Comparison of ENCODE assay signal across 23 cellular contexts in the genomic region with DNA sequence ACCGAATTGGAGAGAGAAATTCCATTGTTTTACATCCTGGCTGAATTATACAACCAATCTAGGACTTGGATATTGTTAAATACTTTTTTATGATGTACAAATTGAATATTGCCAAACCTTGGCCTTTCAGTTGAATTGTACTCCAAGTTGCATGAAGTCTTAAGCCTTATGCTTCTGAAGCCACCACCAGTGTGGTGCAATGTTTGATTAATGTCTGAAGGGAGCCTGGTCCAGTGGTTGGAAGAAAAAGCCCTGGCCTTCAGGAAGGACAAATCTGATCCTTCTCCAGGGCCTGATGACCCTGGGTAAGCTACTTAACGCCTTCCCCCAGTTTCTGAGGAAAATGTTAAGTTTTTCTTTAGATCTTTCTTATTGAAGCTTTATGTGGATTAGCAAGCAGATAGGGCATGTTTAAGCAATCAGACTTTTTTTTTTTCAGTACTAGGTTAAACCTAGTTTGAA.
DNase-seq lines count a peak whose midpoint lies in the region; ATAC-seq and TF ChIP-seq lines count a peak whose summit lies in the region.
"Had no signal": no experiment of that assay in that cellular context is flagged by ENCODE, and none has a peak within 500 bp of the region (broad histone marks: within the 10 kb centered on the region; RNA-seq: fewer than 3 reads in every experiment).

No MANE protein-coding gene starts in this region.

- DNase-seq in CD8-positive, alpha-beta T cell: no peak
- no peak for DNase-seq in Karpas-422
- peak; percentile 33 for DNase-seq in epithelial cell of prostate (ENCODE audit: low read depth, low spot score)
- no peak for DNase-seq in DMS 273 (lab: John Stamatoyannopoulos, UW; ENCODE audit: unreplicated experiment)
- no peak for DNase-seq in endothelial cell (ENCODE audit: low spot score)
- no peak for DNase-seq in NCI-H1048 (lab: John Stamatoyannopoulos, UW)
- DNase-seq: activated CD4-positive, alpha-beta T cell treated with anti-CD3 and anti-CD28 coated beads for 4 hours; activated CD8-positive, alpha-beta memory T cell treated with anti-CD3 and anti-CD28 coated beads, Interleukin-2, amount 10 ng/mL, durations not matched to agents 7 days and 5 days; activated naive CD8-positive, alpha-beta T cell treated with anti-CD3 and anti-CD28 coated beads, Interleukin-2, amount 10 ng/mL, durations not matched to agents 7 days and 5 days; erythroblast; glutamatergic neuron; left ventricle myocardium inferior; mucosa of descending colon; NCI-H1436 treated with DMSO at 0.1 percent for 48 hours; Right ventricle myocardium superior; stimulated activated CD4-positive, alpha-beta T cell treated with anti-CD3 and anti-CD28 coated beads, Interleukin-4, amount 100 ng/mL, for 4 hours had no signal

- no peaks in the 10 kb centered on the region for H3K27me3 Mint-ChIP-seq in CD8-positive, alpha-beta T cell (ENCODE audit: low read depth)
- H3K27me3 Mint-ChIP-seq in endothelial cell (ENCODE audit: unreplicated experiment): peaks cover 4% of the 10 kb centered on the region
- H3K27me3 Mint-ChIP-seq: activated CD8-positive, alpha-beta memory T cell treated with anti-CD3 and anti-CD28 coated beads, Interleukin-2, amount 10 ng/mL, durations not matched to agents 7 days and 5 days; activated naive CD8-positive, alpha-beta T cell treated with anti-CD3 and anti-CD28 coated beads, Interleukin-2, amount 10 ng/mL, durations not matched to agents 7 days and 5 days; activated T-helper 17 cell treated with anti-CD3 and anti-CD28 coated beads, Interleukin-2, amount 50 U/mL, for 72 hours; progenitor cell of endocrine pancreas; type B pancreatic cell had no signal

- no peaks in the 10 kb centered on the region for H3K9me3 Mint-ChIP-seq in CD8-positive, alpha-beta T cell
- H3K9me3 Mint-ChIP-seq in endothelial cell (ENCODE audit: unreplicated experiment): no peaks in the 10 kb centered on the region
- H3K9me3 Mint-ChIP-seq: activated naive CD8-positive, alpha-beta T cell treated with anti-CD3 and anti-CD28 coated beads, Interleukin-2, amount 10 ng/mL, durations not matched to agents 7 days and 5 days; activated T-helper 17 cell treated with anti-CD3 and anti-CD28 coated beads, Interleukin-2, amount 50 U/mL, for 72 hours; neural crest cell; type B pancreatic cell had no signal

- H3K36me3 ChIP-seq in CD8-positive, alpha-beta T cell (ENCODE audit: insufficient read depth, low read length): no peaks in the 10 kb centered on the region
- H3K36me3 ChIP-seq in Karpas-422 (ENCODE audit: insufficient read depth, low read length) (peaks cover 32% of the 10 kb centered on the region), mesodermal cell (ENCODE audit: control insufficient read depth, insufficient read depth, low read length) (peaks cover 22% of the 10 kb centered on the region)
- H3K36me3 ChIP-seq: HAP-1 had no signal

- no peaks in the 10 kb centered on the region for H3K9me2 ChIP-seq in Karpas-422 (replicated peaks; ENCODE audit: insufficient read depth, low read length)

- no peak overlapping the region for H2AFZ ChIP-seq in Karpas-422 (ENCODE audit: low read length)

- peaks cover 7% of the 10 kb centered on the region for H3K4me1 ChIP-seq in CD8-positive, alpha-beta T cell (ENCODE audit: insufficient read depth, low read length)
- peaks cover 71% of the 10 kb centered on the region for H3K4me1 ChIP-seq in Karpas-422 (ENCODE audit: low read length)
- H3K4me1 ChIP-seq in mesodermal cell (ENCODE audit: control insufficient read depth, insufficient read depth, low read length, poor library complexity, severe bottlenecking): no peaks in the 10 kb centered on the region

- H3K4me3 Mint-ChIP-seq in CD8-positive, alpha-beta T cell: no peak overlapping the region
- no peak overlapping the region for H3K4me3 Mint-ChIP-seq in endothelial cell (ENCODE audit: unreplicated experiment)
- H3K4me3 Mint-ChIP-seq: activated CD8-positive, alpha-beta memory T cell treated with anti-CD3 and anti-CD28 coated beads, Interleukin-2, amount 10 ng/mL, durations not matched to agents 7 days and 5 days; activated naive CD8-positive, alpha-beta T cell treated with anti-CD3 and anti-CD28 coated beads, Interleukin-2, amount 10 ng/mL, durations not matched to agents 7 days and 5 days; activated T-helper 17 cell treated with anti-CD3 and anti-CD28 coated beads, Interleukin-2, amount 50 U/mL, for 72 hours; neural crest cell; type B pancreatic cell had no signal

- WGBS in mesodermal cell (ENCODE audit: insufficient coverage in 2 of 2), 2 experiments: 73 to 75% methylated on average over 1 to 2 of the region's 2 CpGs

- no peaks in the 10 kb centered on the region for H3K27me3 ChIP-seq in CD8-positive, alpha-beta T cell (ENCODE audit: insufficient read depth, low read length)
- no peaks in the 10 kb centered on the region for H3K27me3 ChIP-seq in Karpas-422 (ENCODE audit: low read length)

- no peak overlapping the region for H3K27ac ChIP-seq in CD8-positive, alpha-beta T cell (ENCODE audit: low read depth, low read length)
- H3K27ac ChIP-seq in Karpas-422 (ENCODE audit: low read length): peak overlapping the region; percentile 93
- H3K27ac ChIP-seq in epithelial cell of prostate: peak overlapping the region; percentile 40
- H3K27ac ChIP-seq in mesodermal cell (ENCODE audit: low read depth, low read length, severe bottlenecking): peak overlapping the region; percentile 43
- H3K27ac ChIP-seq: left ventricle myocardium inferior had no signal

- CTCF ChIA-PET in CD8-positive, alpha-beta T cell (lab: Charles Lee): no interaction called here

- H3K9ac ChIP-seq in Karpas-422 (ENCODE audit: low read length): peak overlapping the region; percentile 65

- intact Hi-C loops in CD8-positive, alpha-beta T cell (cut with DNase I, micrococcal nuclease): no loop called here

- POLR2A ChIA-PET in CD8-positive, alpha-beta T cell (lab: Charles Lee): no interaction called here

- no peaks in the 10 kb centered on the region for H4K20me1 ChIP-seq in Karpas-422 (ENCODE audit: insufficient read depth, low read depth, low read length)

- peak overlapping the region; percentile 73 for H3K4me2 ChIP-seq in Karpas-422 (ENCODE audit: low read depth, low read length, poor library complexity, severe bottlenecking)

- H3K9me3 ChIP-seq in CD8-positive, alpha-beta T cell (ENCODE audit: low read length): no peaks in the 10 kb centered on the region
- H3K9me3 ChIP-seq in Karpas-422 (ENCODE audit: low read length) (no peaks in the 10 kb centered on the region), mesodermal cell (ENCODE audit: control insufficient read depth, low read length) (no peaks in the 10 kb centered on the region)
- H3K9me3 ChIP-seq: HAP-1, left ventricle myocardium inferior, mucosa of descending colon had no signal

- peaks cover 24% of the 10 kb centered on the region for H3K4me1 Mint-ChIP-seq in CD8-positive, alpha-beta T cell (ENCODE audit: low read depth)
- peaks cover 3% of the 10 kb centered on the region for H3K4me1 Mint-ChIP-seq in endothelial cell (ENCODE audit: unreplicated experiment)
- H3K4me1 Mint-ChIP-seq: activated T-helper 17 cell treated with anti-CD3 and anti-CD28 coated beads, Interleukin-2, amount 50 U/mL, for 72 hours had no signal

- no peak overlapping the region for H3K4me3 ChIP-seq in CD8-positive, alpha-beta T cell (ENCODE audit: low read depth, low read length)
- H3K4me3 ChIP-seq in Karpas-422 (ENCODE audit: low read length) (peak overlapping the region; percentile 42), mesodermal cell (ENCODE audit: extremely low read depth, insufficient read depth, low read length, poor library complexity, severe bottlenecking) (no peak overlapping the region)
- H3K4me3 ChIP-seq: HAP-1, left ventricle myocardium inferior, mucosa of descending colon had no signal

- H3K27ac Mint-ChIP-seq in CD8-positive, alpha-beta T cell: peak overlapping the region; percentile 0
- H3K27ac Mint-ChIP-seq in endothelial cell (ENCODE audit: unreplicated experiment): no peak overlapping the region
- H3K27ac Mint-ChIP-seq: activated CD8-positive, alpha-beta memory T cell treated with anti-CD3 and anti-CD28 coated beads, Interleukin-2, amount 10 ng/mL, durations not matched to agents 7 days and 5 days; activated naive CD8-positive, alpha-beta T cell treated with anti-CD3 and anti-CD28 coated beads, Interleukin-2, amount 10 ng/mL, durations not matched to agents 7 days and 5 days; activated T-helper 17 cell treated with anti-CD3 and anti-CD28 coated beads, Interleukin-2, amount 50 U/mL, for 72 hours; progenitor cell of endocrine pancreas; type B pancreatic cell had no signal

- TF ChIP-seq CTCF in CD8-positive, alpha-beta T cell (IDR thresholded peaks at IDR 0.05): no peak
- no peak for TF ChIP-seq CTCF in endothelial cell (IDR thresholded peaks at IDR 0.05; ENCODE audit: unreplicated experiment)

- ATAC-seq in CD8-positive, alpha-beta T cell: no peak
- no peak for ATAC-seq in HG02759 (IDR thresholded peaks at IDR 0.05; ENCODE audit: unreplicated experiment)
- ATAC-seq: activated CD8-positive, alpha-beta memory T cell treated with anti-CD3 and anti-CD28 coated beads, Interleukin-2, amount 10 ng/mL, durations not matched to agents 7 days and 5 days; activated T-helper 17 cell treated with anti-CD3 and anti-CD28 coated beads, Interleukin-2, amount 50 U/mL, for 72 hours; mucosa of descending colon had no signal

- H3K36me3 Mint-ChIP-seq in CD8-positive, alpha-beta T cell: peaks cover 26% of the 10 kb centered on the region
- H3K36me3 Mint-ChIP-seq in endothelial cell (ENCODE audit: low read depth, unreplicated experiment): peaks cover 4% of the 10 kb centered on the region

- H3K79me2 ChIP-seq in Karpas-422 (ENCODE audit: low read length): peaks cover 27% of the 10 kb centered on the region
